ENCODE assay signal across 1 cellular context in the genomic region with DNA sequence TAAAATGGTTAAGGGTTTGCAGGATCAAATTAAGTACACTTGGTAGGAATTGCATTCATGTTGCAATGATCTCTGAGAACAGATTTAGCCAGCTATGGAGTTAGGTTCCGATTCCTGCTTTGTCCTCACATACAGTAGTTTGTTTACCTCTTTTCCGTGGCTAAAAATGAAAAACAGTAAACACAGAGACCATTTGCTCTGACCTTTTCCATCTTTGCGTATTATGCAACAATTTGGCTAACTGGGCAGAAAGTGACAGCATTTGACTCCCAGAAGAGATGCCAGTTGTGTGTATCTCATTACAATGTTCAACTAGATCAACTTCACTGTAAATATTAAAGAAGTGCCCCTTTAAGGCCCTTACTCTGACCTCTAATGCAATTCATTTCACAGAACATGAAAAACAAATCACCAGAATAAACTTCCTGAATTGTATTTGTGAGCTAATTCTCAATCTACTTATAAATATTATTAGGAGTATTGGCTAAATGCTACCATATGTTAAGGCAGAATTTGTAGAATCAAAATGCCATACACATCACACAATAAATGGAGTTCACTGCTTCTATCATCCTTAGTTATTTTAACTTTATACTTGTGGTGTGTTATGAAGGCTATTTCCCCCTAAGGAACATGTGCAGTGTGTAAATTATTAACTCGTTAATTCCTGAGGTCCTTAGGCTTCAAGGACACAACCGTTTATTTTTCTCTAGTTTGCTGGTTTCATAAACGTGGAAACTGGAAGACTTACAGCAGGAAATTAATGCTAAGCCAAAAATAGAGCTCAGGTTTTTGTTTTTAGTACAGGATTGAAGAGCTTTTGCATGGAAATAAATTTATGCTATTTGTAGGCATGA.
TF ChIP-seq lines count a peak whose summit lies in the region.

No MANE protein-coding gene starts in this region.

TF ChIP-seq in IMR-90, 13 proteins besides CTCF, POLR2A, EP300 and RAD21:
- no peak for TF ChIP-seq MXI1 (IDR thresholded peaks at IDR 0.05; ENCODE audit: borderline replicate concordance, low read depth, low read length)
- peak; percentile 47; the same call in 1 of the 2 replicates for TF ChIP-seq CEBPB (IDR thresholded peaks at IDR 0.05; ENCODE audit: low read depth, low read length)
- no peak for TF ChIP-seq SMC3 (IDR thresholded peaks at IDR 0.05; ENCODE audit: low read depth, low read length)
